In genomic region chr7:113000316-113001020, GRCh38 we compare ENCODE assay signal across 17 cellular contexts.
A peak's percentile ranks its signal among the peaks of the same experiment; 100 is the strongest.
DNase-seq lines count a peak whose midpoint lies in the region; ATAC-seq, FAIRE-seq and TF ChIP-seq lines count a peak whose summit lies in the region.
"Had no signal": no experiment of that assay in that cellular context is flagged by ENCODE, and none has a peak within 500 bp of the region (broad histone marks: within the 10 kb centered on the region; RNA-seq: fewer than 3 reads in every experiment).

No MANE protein-coding gene starts in this region.

- no peak overlapping the region for H3K14ac ChIP-seq in neuronal stem cell (ENCODE audit: low read length)

- no peaks in the 10 kb centered on the region for H3K27me3 ChIP-seq in H7 (ENCODE audit: control insufficient read depth, insufficient read depth, low read length)
- H3K27me3 ChIP-seq in neuronal stem cell (ENCODE audit: control insufficient read depth in 3 of 3, insufficient read depth in 3 of 3, low read depth in 1 of 3, low read length in 3 of 3): no peaks in the 10 kb centered on the region
- H3K27me3 ChIP-seq: BE2C, neutrophil had no signal

- TF ChIP-seq CTCF in GM12865 (IDR thresholded peaks at IDR 0.05; ENCODE audit: insufficient read depth, low read depth, low read length, missing control alignments): no peak

- H3K27ac ChIP-seq in neuronal stem cell (replicated peaks; ENCODE audit: low read length): no peak overlapping the region
- H3K27ac ChIP-seq: neutrophil had no signal

- H4K91ac ChIP-seq in neuronal stem cell (ENCODE audit: low read depth, low read length, poor library complexity): no peak overlapping the region

- DNase-seq in GM12865 (ENCODE audit: low read depth): peak; percentile 5
- no peak for DNase-seq in H7
- DNase-seq in neuronal stem cell (ENCODE audit: low spot score): no peak
- no peak for DNase-seq in GM19239 (ENCODE audit: insufficient read length, low spot score)
- DNase-seq: 8988T; activated CD4-positive, alpha-beta T cell treated with anti-CD3 and anti-CD28 coated beads, Interleukin-2, amount 10 ng/mL, durations not matched to agents 24 days and 14 days; activated naive CD4-positive, alpha-beta T cell treated with anti-CD3 and anti-CD28 coated beads for 36 hours; anterior cingulate cortex; BE2C; Calu3; effector CD8-positive, alpha-beta T cell; NCI-H1694 had no signal

- no peak overlapping the region for H4K8ac ChIP-seq in neuronal stem cell (ENCODE audit: low read depth, low read length)

- H2BK15ac ChIP-seq in neuronal stem cell (ENCODE audit: low read length): no peak overlapping the region

- no peak overlapping the region for H2BK12ac ChIP-seq in neuronal stem cell (ENCODE audit: low read length)

- no CpG with 5 or more reads among the region's 6 CpGs for WGBS in neuronal stem cell (ENCODE audit: extremely low coverage in 2 of 2, insufficient read length in 2 of 2, insufficient replicate concordance in 1 of 2), 2 donors

- no peak overlapping the region for H3K23ac ChIP-seq in neuronal stem cell (ENCODE audit: low read depth, low read length, poor library complexity)

- ATAC-seq in GM19452 (IDR thresholded peaks at IDR 0.05; ENCODE audit: unreplicated experiment): peak; percentile 60
- ATAC-seq in HG02852 (IDR thresholded peaks at IDR 0.05; ENCODE audit: unreplicated experiment): peak; percentile 87
- ATAC-seq in HG03439 (IDR thresholded peaks at IDR 0.05; ENCODE audit: unreplicated experiment): peak; percentile 69
- ATAC-seq in GM21447 (IDR thresholded peaks at IDR 0.05; ENCODE audit: unreplicated experiment): no peak

- H3K79me1 ChIP-seq in neuronal stem cell (ENCODE audit: low read depth, low read length): no peaks in the 10 kb centered on the region

- H3K36me3 ChIP-seq in H7 (replicated peaks; ENCODE audit: control insufficient read depth, insufficient read depth, low read length) (no peaks in the 10 kb centered on the region), neuronal stem cell (replicated peaks in 1 of 2; ENCODE audit: control insufficient read depth in 2 of 2, insufficient read depth in 2 of 2, low read length in 2 of 2) (no peaks in the 10 kb centered on the region)
- H3K36me3 ChIP-seq: BE2C, neutrophil had no signal

- no peak for FAIRE-seq in GM19239 (lab: Jason Lieb, UNC)

- H3K4me3 ChIP-seq in GM12865 (ENCODE audit: low read depth, low read length) (no peak overlapping the region), H7 (ENCODE audit: insufficient read depth, low read depth, low read length) (no peak overlapping the region), neuronal stem cell (ENCODE audit: low read length in 2 of 2) (no peak overlapping the region)

- no peak overlapping the region for H2BK5ac ChIP-seq in neuronal stem cell (ENCODE audit: low read length)

- no peak overlapping the region for H3K4me2 ChIP-seq in neuronal stem cell (ENCODE audit: insufficient read depth, low read length, poor library complexity, severe bottlenecking)

- H3K18ac ChIP-seq in neuronal stem cell (ENCODE audit: low read length): no peak overlapping the region

- no peaks in the 10 kb centered on the region for H3K9me3 ChIP-seq in neuronal stem cell (replicated peaks in 1 of 2; ENCODE audit: control insufficient read depth in 2 of 2, insufficient read depth in 1 of 2, low read depth in 1 of 2, low read length in 2 of 2)
- H3K9me3 ChIP-seq: BE2C, neutrophil had no signal

- no peak overlapping the region for H2AK5ac ChIP-seq in neuronal stem cell (ENCODE audit: low read depth, low read length)

- H2AFZ ChIP-seq in neuronal stem cell (ENCODE audit: low read length): no peak overlapping the region

- H2BK120ac ChIP-seq in neuronal stem cell (ENCODE audit: low read depth, low read length): no peak overlapping the region

- H3K9ac ChIP-seq in neuronal stem cell (ENCODE audit: low read depth, low read length, poor library complexity): no peak overlapping the region

- peaks cover 0 to 1% of the 10 kb centered on the region in 2 donors for H3K4me1 ChIP-seq in neuronal stem cell (ENCODE audit: control insufficient read depth in 2 of 2, insufficient read depth in 1 of 2, low read depth in 1 of 2, low read length in 2 of 2)
- H3K4me1 ChIP-seq: BE2C had no signal

- H3K4ac ChIP-seq in neuronal stem cell (ENCODE audit: low read length): no peak overlapping the region
